In genomic region chr17:8079291-8080207, GRCh38 we compare ENCODE assay signal across 9 cellular contexts. TPM values are rescaled to one million over a fixed set of nuclear protein-coding genes. Genes with fewer than 3 reads are reported as not detected.
DNase-seq lines count a peak whose midpoint lies in the region; ATAC-seq and TF ChIP-seq lines count a peak whose summit lies in the region.
"Had no signal": no experiment of that assay in that cellular context is flagged by ENCODE, and none has a peak within 500 bp of the region (broad histone marks: within the 10 kb centered on the region; RNA-seq: fewer than 3 reads in every experiment).

No MANE protein-coding gene starts in this region.

- peaks cover 0 to 6% of the 10 kb centered on the region in 2 donors for H3K27me3 Mint-ChIP-seq in CD4-positive, alpha-beta memory T cell

- peak overlapping the region; percentile 83 for H2AFZ ChIP-seq in GM23248
- H2AFZ ChIP-seq in mammary epithelial cell (ENCODE audit: low read depth, low read length) = peak overlapping the region; percentile 94

- H3K4me2 ChIP-seq in GM23248 (ENCODE audit: unreplicated experiment) (peak overlapping the region; percentile 73), mammary epithelial cell (ENCODE audit: insufficient read depth, low read depth, low read length) (peak overlapping the region; percentile 98)

- peak; percentile 76 to 84 (median 77) for DNase-seq in CD4-positive, alpha-beta memory T cell
- peak; percentile 68 for DNase-seq in GM23248
- peak; percentile 40 for DNase-seq in NCI-H146 treated with DMSO at 0.1 percent for 48 hours (lab: John Stamatoyannopoulos, UW; ENCODE audit: unreplicated experiment)
- DNase-seq in WERI-Rb-1 = peak; percentile 86
- peak; percentile 61 for DNase-seq in mammary epithelial cell
- DNase-seq in inferior parietal cortex (ENCODE audit: extremely low spot score) = peak; percentile 67
- peak; percentile 58 to 72 for DNase-seq in stimulated activated CD4-positive, alpha-beta T cell treated with anti-CD3 and anti-CD28 coated beads, Interleukin-12 subunit alpha, Interleukin-12 subunit beta, amount 100 ng/mL, for 24 hours (ENCODE audit: low read depth in 2 of 2)

- no TSS peak for BruUV-seq in mammary epithelial cell (replicated peaks; lab: Mats Ljungman, UMichigan)

- peak; percentile 94 for TF ChIP-seq CTCF in WERI-Rb-1 (IDR thresholded peaks at IDR 0.05; ENCODE audit: low read depth, low read length)
- TF ChIP-seq CTCF in mammary epithelial cell (conservative IDR thresholded peaks at IDR 0.05 in 1 of 2, IDR thresholded peaks at IDR 0.05 in 1 of 2; ENCODE audit: extremely low read depth in 1 of 2, insufficient read depth in 1 of 2, low read depth in 1 of 2, low read length in 2 of 2) = peak; percentile 54 to 85

- no peaks in the 10 kb centered on the region for H4K20me1 ChIP-seq in GM23248 (ENCODE audit: insufficient read depth)
- no peaks in the 10 kb centered on the region for H4K20me1 ChIP-seq in mammary epithelial cell (ENCODE audit: insufficient read depth, low read length)

- H3K9me2 ChIP-seq in GM23248 (ENCODE audit: insufficient read depth) = no peaks in the 10 kb centered on the region

- in situ Hi-C loops in GM23248 (cut with MboI) (no loop called here), mammary epithelial cell (cut with MboI; ENCODE audit: low sequenced_read_pairs in 2 of 2) (loop anchor here (5.0 kb wide), 1 partner anchor 33 kb away; no protein-coding TSS in a partner anchor)

- POLR2A ChIA-PET in CD4-positive, alpha-beta memory T cell (lab: Charles Lee; ENCODE audit: partially characterized antibody) = interaction anchor here (0.6 to 1.6 kb wide), 11 partner anchors 9 to 215 kb away, joined by 3 to 13 read pairs (median 3); partner anchors contain the start of genes ALOXE3, CNTROB and SLC25A35

- H3K79me2 ChIP-seq in GM23248 (ENCODE audit: insufficient read depth) (no peaks in the 10 kb centered on the region), mammary epithelial cell (ENCODE audit: insufficient read depth, low read length) (no peaks in the 10 kb centered on the region)

- no peaks in the 10 kb centered on the region for H3K36me3 ChIP-seq in CD4-positive, alpha-beta memory T cell (ENCODE audit: insufficient read depth, low read length)
- H3K36me3 ChIP-seq in GM23248 (ENCODE audit: low read depth) = no peaks in the 10 kb centered on the region
- no peaks in the 10 kb centered on the region for H3K36me3 ChIP-seq in WERI-Rb-1
- H3K36me3 ChIP-seq in mammary epithelial cell (ENCODE audit: insufficient read depth, low read length) = no peaks in the 10 kb centered on the region

- intact Hi-C loops in CD4-positive, alpha-beta memory T cell (cut with micrococcal nuclease) = loop anchor here (1.0 to 2.0 kb wide), 4 partner anchors 15 to 39 kb away; partner anchors contain the start of gene ALOXE3
- intact Hi-C loops in mammary epithelial cell (cut with micrococcal nuclease) = loop anchor here (1.0 to 10.0 kb wide), 6 partner anchors 19 to 545 kb away; partner anchors contain the start of gene ALOXE3

- CTCF ChIA-PET in CD4-positive, alpha-beta memory T cell (lab: Charles Lee; ENCODE audit: partially characterized antibody) = interaction anchor here (0.7 to 3.5 kb wide), 23 partner anchors 9 to 255 kb away, joined by 3 to 34 read pairs (median 4); partner anchors contain the start of genes ALOXE3, CNTROB and TRAPPC1
- CTCF ChIA-PET in mammary epithelial cell (lab: Charles Lee; ENCODE audit: low non-redundant PET) = no interaction called here

- H3K4me1 ChIP-seq in CD4-positive, alpha-beta memory T cell (ENCODE audit: insufficient read depth, low read length) = peaks cover 14% of the 10 kb centered on the region
- H3K4me1 ChIP-seq in GM23248 (ENCODE audit: insufficient read depth) = no peaks in the 10 kb centered on the region
- peaks cover 19% of the 10 kb centered on the region for H3K4me1 ChIP-seq in mammary epithelial cell (ENCODE audit: insufficient read depth, low read length)

- H3K9ac ChIP-seq in GM23248 (no peak overlapping the region), mammary epithelial cell (ENCODE audit: insufficient read depth, low read length) (no peak overlapping the region)

- H3K36me3 Mint-ChIP-seq in CD4-positive, alpha-beta memory T cell = no peaks in the 10 kb centered on the region

- dilution Hi-C loops in mammary epithelial cell (cut with HindIII; ENCODE audit: low sequenced_read_pairs) = no loop called here

- peak overlapping the region; percentile 86 to 93 (median 89) for H3K4me3 Mint-ChIP-seq in CD4-positive, alpha-beta memory T cell

- peak overlapping the region; percentile 46 to 95 (median 86) for H3K27ac Mint-ChIP-seq in CD4-positive, alpha-beta memory T cell

- WGBS in GM23248 (ENCODE audit: low coverage in 1 of 2, low lambda C conversion rate in 2 of 2, missing lambda C conversion rate in 2 of 2), 2 experiments = 7 to 10% methylated on average over 67 to 84 of the region's 87 CpGs
- WGBS in mammary epithelial cell (ENCODE audit: low coverage, missing lambda C conversion rate) = 2% methylated on average over 29 of the region's 87 CpGs

- H3K27ac ChIP-seq in CD4-positive, alpha-beta memory T cell (ENCODE audit: low read depth, low read length) = peak overlapping the region; percentile 63
- H3K27ac ChIP-seq in GM23248 = no peak overlapping the region
- no peak overlapping the region; the same call in 1 of the 2 replicates for H3K27ac ChIP-seq in WERI-Rb-1
- no peak overlapping the region for H3K27ac ChIP-seq in mammary epithelial cell (ENCODE audit: insufficient read depth, low read depth, low read length)

- ATAC-seq in HG03280 (IDR thresholded peaks at IDR 0.05; ENCODE audit: unreplicated experiment) = no peak

- no peaks in the 10 kb centered on the region for H3F3A ChIP-seq in GM23248 (ENCODE audit: insufficient read depth)

- H3K27me3 ChIP-seq in CD4-positive, alpha-beta memory T cell (ENCODE audit: insufficient read depth, low read length) = peaks cover 3% of the 10 kb centered on the region
- H3K27me3 ChIP-seq in GM23248 (replicated peaks; ENCODE audit: insufficient read depth) = peaks cover 30% of the 10 kb centered on the region
- H3K27me3 ChIP-seq in WERI-Rb-1 (ENCODE audit: insufficient read depth, low read depth, severe bottlenecking) = peaks cover 2% of the 10 kb centered on the region
- H3K27me3 ChIP-seq in mammary epithelial cell (ENCODE audit: insufficient read depth, low read length) = no peaks in the 10 kb centered on the region

- H3K4me1 Mint-ChIP-seq in CD4-positive, alpha-beta memory T cell = peaks cover 7 to 16% (median 12%) of the 10 kb centered on the region in 4 donors

- H3K9me3 ChIP-seq in CD4-positive, alpha-beta memory T cell (ENCODE audit: control insufficient read depth in 1 of 2, low read length in 2 of 2) = no peaks in the 10 kb centered on the region
- H3K9me3 ChIP-seq in GM23248 (ENCODE audit: low read depth) = no peaks in the 10 kb centered on the region
- no peaks in the 10 kb centered on the region for H3K9me3 ChIP-seq in WERI-Rb-1 (ENCODE audit: severe bottlenecking)
- H3K9me3 ChIP-seq in mammary epithelial cell (replicated peaks; ENCODE audit: insufficient read depth, low read length) = no peaks in the 10 kb centered on the region

- peak overlapping the region in 1 of 2 donors; percentile 70 for H3K4me3 ChIP-seq in CD4-positive, alpha-beta memory T cell (ENCODE audit: low read length in 2 of 2)
- H3K4me3 ChIP-seq in GM23248 = peak overlapping the region; percentile 68
- H3K4me3 ChIP-seq in WERI-Rb-1 (ENCODE audit: low read depth, low read length) = peak overlapping the region; percentile 73
- peak overlapping the region; percentile 28 to 57 (median 52) for H3K4me3 ChIP-seq in mammary epithelial cell (replicated peaks in 1 of 3; ENCODE audit: insufficient read depth in 1 of 3, low read depth in 2 of 3, low read length in 3 of 3)

- H3K9me3 Mint-ChIP-seq in CD4-positive, alpha-beta memory T cell = no peaks in the 10 kb centered on the region

RNA-seq across cellular contexts. Expression of gene ALOX12B, which starts 8.0 kb away (rescaled TPM):
- total RNA-seq in CD4-positive, alpha-beta memory T cell = under 1 TPM in 1 of 2 experiments, not detected in 1; 0.44 TPM
- under 1 TPM in 1 of 2 donors, not detected in 1; 0.79 TPM for polyA plus RNA-seq in CD4-positive, alpha-beta memory T cell
- not detected in 2 replicates for total RNA-seq in GM23248 (2014; rRNA removed; shearing (Covaris generic))
- polyA plus RNA-seq in GM23248 (2016; fragmentation: Nextera tagmentation; extraction: Ambion mirVana) = not detected in 2 replicates
- total RNA-seq in mammary epithelial cell = 1 to 10 TPM in 1 of 2 donors, under 1 TPM in 1; 0.33 to 1.2 TPM
- 0.22 TPM for polyA plus RNA-seq in mammary epithelial cell
- 6.0 TPM for polyA minus RNA-seq in mammary epithelial cell
- total RNA-seq: T-helper 2 cell treated with Interferon-gamma antibody and Interleukin-4, amounts not matched to agents 100 ng/mL and 5 ng/mL, for 36 hours had no signal

RNA-seq across cellular contexts. Expression of gene ALOXE3, which starts 38.8 kb away (rescaled TPM):
- total RNA-seq in CD4-positive, alpha-beta memory T cell = under 1 TPM; 0.32 to 0.33 TPM
- under 1 TPM in 1 of 2 donors, not detected in 1; 0.20 TPM for polyA plus RNA-seq in CD4-positive, alpha-beta memory T cell
- under 0.01 TPM in 1 of 2 replicates, not detected in the other for total RNA-seq in GM23248 (2014; rRNA removed; shearing (Covaris generic))
- polyA plus RNA-seq in GM23248 (2016; fragmentation: Nextera tagmentation; extraction: Ambion mirVana) = 0.11 and 0.19 TPM in 2 replicates
- 10 to 100 TPM in 1 of 2 donors, 1 to 10 TPM in 1; 3.8 to 27.6 TPM for total RNA-seq in mammary epithelial cell
- 9.2 TPM for polyA plus RNA-seq in mammary epithelial cell
- 5.9 TPM for polyA minus RNA-seq in mammary epithelial cell
- total RNA-seq: T-helper 2 cell treated with Interferon-gamma antibody and Interleukin-4, amounts not matched to agents 100 ng/mL and 5 ng/mL, for 36 hours had no signal

RNA-seq across cellular contexts. Expression of gene ALOX15B, which starts 40.7 kb away (rescaled TPM):
- total RNA-seq in CD4-positive, alpha-beta memory T cell = under 1 TPM in 1 of 2 experiments, not detected in 1; 0.15 TPM
- polyA plus RNA-seq in CD4-positive, alpha-beta memory T cell = not detected
- not detected in 2 replicates for total RNA-seq in GM23248 (2014; rRNA removed; shearing (Covaris generic))
- polyA plus RNA-seq in GM23248 (2016; fragmentation: Nextera tagmentation; extraction: Ambion mirVana) (not detected in 2 replicates), mammary epithelial cell (83.5 TPM)
- total RNA-seq in mammary epithelial cell = 10 to 100 TPM; 43.5 to 45.3 TPM
- polyA minus RNA-seq in mammary epithelial cell = 66.6 TPM
- total RNA-seq: T-helper 2 cell treated with Interferon-gamma antibody and Interleukin-4, amounts not matched to agents 100 ng/mL and 5 ng/mL, for 36 hours had no signal

RNA-seq across cellular contexts. Expression of gene HES7, which starts 44.4 kb away (rescaled TPM):
- total RNA-seq in CD4-positive, alpha-beta memory T cell = not detected
- polyA plus RNA-seq in CD4-positive, alpha-beta memory T cell = not detected
- not detected in 2 replicates for total RNA-seq in GM23248 (2014; rRNA removed; shearing (Covaris generic))
- polyA plus RNA-seq in GM23248 (2016; fragmentation: Nextera tagmentation; extraction: Ambion mirVana) (not detected in 2 replicates), mammary epithelial cell (0.34 TPM)
- total RNA-seq in mammary epithelial cell = 1 to 10 TPM in 1 of 2 donors, under 1 TPM in 1; 0.33 to 1.9 TPM
- not detected for polyA minus RNA-seq in mammary epithelial cell

Comparison
In these comparisons a context has a peak if more than half of its experiments do, and no peak if none do; other contexts are left out.
1. RNA of gene ALOX15B, which starts 40.7 kb away (total RNA-seq): 43.5 to 45.3 TPM in mammary epithelial cell; 0.15 TPM in CD4-positive, alpha-beta memory T cell and not detected in GM23248; every median in the first group is over 10 times any median in the second.
2. Peak in every context shown above with its lines, with median percentiles within 50 percentile points of each other: DNase-seq.